8 cellular contexts compared by ENCODE assay signal in the genomic region with DNA sequence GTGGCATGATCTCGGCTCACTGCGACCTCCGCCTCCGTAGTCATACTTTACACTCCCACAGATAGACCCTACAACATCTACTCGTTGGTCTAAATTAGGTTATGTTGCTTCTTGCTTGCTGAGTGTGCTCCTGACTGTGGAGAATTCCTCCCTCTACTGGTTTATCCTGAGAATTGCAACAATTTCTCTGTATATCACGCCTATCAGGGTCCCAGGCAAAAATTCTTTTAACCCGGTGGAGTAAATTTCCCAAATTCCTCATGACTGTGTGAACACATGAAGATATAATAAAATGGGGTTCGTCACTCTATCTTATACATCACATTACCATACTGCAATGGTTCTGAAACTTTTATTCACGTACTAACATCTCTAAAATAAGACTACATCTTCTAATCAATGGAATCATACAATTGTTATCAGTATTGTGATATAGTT.
A peak's percentile ranks its signal among the peaks of the same experiment; 100 is the strongest.
DNase-seq lines count a peak whose midpoint lies in the region; ATAC-seq and TF ChIP-seq lines count a peak whose summit lies in the region.

No MANE protein-coding gene starts in this region.

- no peaks in the 10 kb centered on the region for H3K36me3 ChIP-seq in spleen

- TF ChIP-seq POLR2A in spleen (IDR thresholded peaks at IDR 0.05): no peak

- no peak overlapping the region for H3K27ac Mint-ChIP-seq in activated naive CD8-positive, alpha-beta T cell treated with anti-CD3 and anti-CD28 coated beads, Interleukin-2, amount 50 U/mL, for 24 hours

- peak; percentile 76 for ATAC-seq in HG03039 (IDR thresholded peaks at IDR 0.05; ENCODE audit: unreplicated experiment)
- ATAC-seq in activated naive CD8-positive, alpha-beta T cell treated with anti-CD3 and anti-CD28 coated beads, Interleukin-2, amount 50 U/mL, for 24 hours: peak; percentile 57

- no peaks in the 10 kb centered on the region for H3K27me3 ChIP-seq in spleen (replicated peaks in 1 of 7)

- TF ChIP-seq CTCF in AG09319 (IDR thresholded peaks at IDR 0.05; ENCODE audit: low read depth, low read length): peak; percentile 81
- TF ChIP-seq CTCF in GM13977 (IDR thresholded peaks at IDR 0.05; ENCODE audit: extremely low read depth, insufficient read depth, missing control alignments): peak; percentile 80
- peak; percentile 32 to 77 (median 66) for TF ChIP-seq CTCF in spleen (IDR thresholded peaks at IDR 0.05 in 8 of 11, conservative IDR thresholded peaks at IDR 0.05 in 3 of 11)

- H3K4me3 Mint-ChIP-seq in activated naive CD8-positive, alpha-beta T cell treated with anti-CD3 and anti-CD28 coated beads, Interleukin-2, amount 50 U/mL, for 24 hours: no peak overlapping the region

- peak; percentile 25 for DNase-seq in AG09319 (ENCODE audit: extremely low read depth, low read depth)
- peak; percentile 28 for DNase-seq in GM13977 (ENCODE audit: low spot score)
- DNase-seq in NCI-H2171 treated with DMSO at 0.1 percent for 48 hours (lab: John Stamatoyannopoulos, UW): peak; percentile 73
- DNase-seq in activated naive CD8-positive, alpha-beta T cell treated with anti-CD3 and anti-CD28 coated beads, Interleukin-2, amount 50 U/mL, for 24 hours: no peak
- DNase-seq in hepatic stellate cell (ENCODE audit: low spot score): peak; percentile 12
- no peak for DNase-seq in spleen
- DNase-seq in ureter (ENCODE audit: low spot score): no peak

- no peak overlapping the region for H3K27ac ChIP-seq in spleen

- WGBS in spleen, 5 donors: 18 to 28% (median 23%) methylated on average over 9 of the region's 9 CpGs

- H3K27me3 Mint-ChIP-seq in activated naive CD8-positive, alpha-beta T cell treated with anti-CD3 and anti-CD28 coated beads, Interleukin-2, amount 50 U/mL, for 24 hours: peaks cover 2% of the 10 kb centered on the region

- H3K4me1 ChIP-seq in spleen: peaks cover 0 to 6% (median 0%) of the 10 kb centered on the region in 6 donors

- no peaks in the 10 kb centered on the region for H3K9me3 ChIP-seq in spleen

- H3K9me3 Mint-ChIP-seq in activated naive CD8-positive, alpha-beta T cell treated with anti-CD3 and anti-CD28 coated beads, Interleukin-2, amount 50 U/mL, for 24 hours: no peaks in the 10 kb centered on the region

- H3K4me1 Mint-ChIP-seq in activated naive CD8-positive, alpha-beta T cell treated with anti-CD3 and anti-CD28 coated beads, Interleukin-2, amount 50 U/mL, for 24 hours: peaks cover 7% of the 10 kb centered on the region

- intact Hi-C loops in spleen (cut with DNase I; ENCODE audit: low total_unique reads): loop anchor here (2.0 to 10.0 kb wide), 3 partner anchors 199 to 485 kb away; no protein-coding TSS in a partner anchor

- in situ Hi-C loops in GM13977 (cut with MboI; ENCODE audit: low pct_unique_long_range_greater_than_20kb, low sequenced_read_pairs, unreplicated experiment): no loop called here

- H3K4me3 ChIP-seq in spleen: no peak overlapping the region

- H3K36me3 Mint-ChIP-seq in activated naive CD8-positive, alpha-beta T cell treated with anti-CD3 and anti-CD28 coated beads, Interleukin-2, amount 50 U/mL, for 24 hours (ENCODE audit: low read depth): peaks cover 2% of the 10 kb centered on the region

Comparison
In these comparisons a context has a peak if more than half of its experiments do, and no peak if none do; other contexts are left out.
1. DNase-seq: peak in AG09319 (single experiment), GM13977 (single experiment), NCI-H2171 treated with DMSO at 0.1 percent for 48 hours (single experiment) and hepatic stellate cell (single experiment); none in activated naive CD8-positive, alpha-beta T cell treated with anti-CD3 and anti-CD28 coated beads, Interleukin-2, amount 50 U/mL, for 24 hours (single experiment), spleen (single experiment) and ureter (single experiment).
2. Peak in every context shown above with its lines, with median percentiles within 50 percentile points of each other: CTCF ChIP-seq.